ENCODE assay signal across 15 cellular contexts in the genomic region with DNA sequence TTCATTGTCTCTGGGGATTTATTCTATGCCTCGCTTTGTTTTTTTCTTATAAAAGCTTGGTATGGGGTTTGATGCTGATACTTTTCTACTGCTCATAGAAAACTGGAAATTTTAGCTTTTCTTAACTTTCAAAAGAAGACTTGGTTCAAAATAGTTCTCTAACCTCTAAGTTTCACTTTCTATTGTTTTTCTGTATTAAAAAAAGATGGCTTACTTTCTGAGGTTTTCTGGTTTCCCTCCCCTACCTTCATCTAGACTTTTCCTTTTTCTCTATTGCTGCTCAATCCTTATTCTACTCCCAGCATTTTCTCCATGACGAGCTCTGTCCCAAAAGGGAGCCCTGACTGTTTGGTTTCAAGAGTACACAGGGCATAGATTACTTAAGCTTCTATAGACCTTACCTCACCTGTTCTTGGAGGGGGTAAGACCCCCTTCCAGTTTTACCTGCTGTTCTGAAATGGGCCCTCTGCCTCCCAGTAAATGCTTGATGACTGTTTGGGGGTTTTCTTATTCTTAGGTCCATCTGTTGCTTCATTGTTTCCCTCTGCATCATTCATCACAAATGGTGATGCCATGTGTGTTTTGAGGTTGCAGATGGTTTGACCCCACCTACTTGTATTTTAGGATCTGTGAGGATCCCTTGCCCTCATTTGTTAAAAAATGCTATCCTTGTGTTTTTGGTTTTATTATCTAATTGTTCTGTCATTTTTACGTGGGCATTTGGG. TPM values are rescaled to one million over a fixed set of nuclear protein-coding genes. Genes with fewer than 3 reads are reported as not detected.
DNase-seq lines count a peak whose midpoint lies in the region; ATAC-seq, FAIRE-seq and TF ChIP-seq lines count a peak whose summit lies in the region.
"Had no signal": no experiment of that assay in that cellular context is flagged by ENCODE, and none has a peak within 500 bp of the region (broad histone marks: within the 10 kb centered on the region; RNA-seq: fewer than 3 reads in every experiment).

No MANE protein-coding gene starts in this region.

- no peaks in the 10 kb centered on the region for H3K9me3 ChIP-seq in KOPT-K1 (ENCODE audit: insufficient read depth, low read length, poor library complexity, severe bottlenecking)
- H3K9me3 ChIP-seq: colonic mucosa, thyroid gland had no signal

- 0 out of 2 replicates have a peak, but pooled peaks cover 6% of the 10 kb centered on the region for H3K36me3 ChIP-seq in KOPT-K1 (ENCODE audit: insufficient read depth, low read length)
- H3K36me3 ChIP-seq: colonic mucosa, thyroid gland had no signal

- no peak for DNase-seq in GM12892 (ENCODE audit: insufficient read length)
- DNase-seq in fibroblast of peridontal ligament (ENCODE audit: extremely low read depth), result peak; percentile 17
- no peak for DNase-seq in NCI-H1436 (lab: John Stamatoyannopoulos, UW)
- DNase-seq: activated B cell treated with CpG ODN at 0.5 μM for 24 hours, colonic mucosa, NCI-H1105, NCI-H774, thyroid gland had no signal

- no peak for TF ChIP-seq POLR2A in GM12892 (IDR thresholded peaks at IDR 0.05; ENCODE audit: low read depth, low read length)

- FAIRE-seq in GM12892 (lab: Jason Lieb, UNC), result peak; percentile 40
- FAIRE-seq: islet of Langerhans had no signal

- H3K27ac ChIP-seq in KOPT-K1 (ENCODE audit: low read depth, low read length, poor library complexity, severe bottlenecking), result peak overlapping the region; percentile 43
- H3K27ac ChIP-seq: colonic mucosa, thyroid gland had no signal

- peak; percentile 66 for ATAC-seq in GM21381 (IDR thresholded peaks at IDR 0.05; ENCODE audit: unreplicated experiment)
- no peak for ATAC-seq in HG03469 (IDR thresholded peaks at IDR 0.05; ENCODE audit: unreplicated experiment)
- no peak for ATAC-seq in HG02973 (IDR thresholded peaks at IDR 0.05; ENCODE audit: unreplicated experiment)
- no peak for ATAC-seq in GM18520 (IDR thresholded peaks at IDR 0.05; ENCODE audit: unreplicated experiment)
- ATAC-seq: sciatic nerve had no signal

RNA-seq across cellular contexts. Expression of gene DNHD1, which starts 29.5 kb away (rescaled TPM):
- polyA plus RNA-seq in GM12892 (2012; ENCODE audit: missing spikeins), result 20.4 TPM

RNA-seq across cellular contexts. Expression of gene TIMM10B, which starts 45.3 kb away (rescaled TPM):
- polyA plus RNA-seq in GM12892 (2012; ENCODE audit: missing spikeins), result 27.4 TPM

RNA-seq across cellular contexts. Expression of gene ARFIP2, which starts 45.4 kb away (rescaled TPM):
- 35.7 TPM for polyA plus RNA-seq in GM12892 (2012; ENCODE audit: missing spikeins)

RNA-seq across cellular contexts. Expression of gene TRIM3, which starts 52.8 kb away (rescaled TPM):
- 5.3 TPM for polyA plus RNA-seq in GM12892 (2012; ENCODE audit: missing spikeins)
